ENCODE assay signal across 38 cellular contexts in genomic region chr18:59667488-59667887, GRCh38. TPM values are rescaled to one million over a fixed set of nuclear protein-coding genes. Genes with fewer than 3 reads are reported as not detected.
"Had no signal": no experiment of that assay in that cellular context is flagged by ENCODE, and none has a peak within 500 bp of the region (broad histone marks: within the 10 kb centered on the region; RNA-seq: fewer than 3 reads in every experiment).

No MANE protein-coding gene starts in this region.

- H3K4me3 ChIP-seq: ascending aorta, cardiac muscle cell had no signal

- H3K4me1 Mint-ChIP-seq: activated B cell treated with CpG ODN at 0.5 μM for 24 hours; activated CD4-positive, alpha-beta T cell treated with anti-CD3 and anti-CD28 coated beads, Interleukin-2, amount 10 ng/mL, durations not matched to agents 24 days and 14 days; activated naive CD4-positive, alpha-beta T cell treated with anti-CD3 and anti-CD28 coated beads, Interleukin-2, amount 10 ng/mL, durations not matched to agents 7 days and 5 days; activated naive CD4-positive, alpha-beta T cell treated with anti-CD3 and anti-CD28 coated beads, Interleukin-2, amount 50 U/mL, for 24 hours; activated naive CD8-positive, alpha-beta T cell treated with anti-CD3 and anti-CD28 coated beads, Interleukin-2, amount 10 ng/mL, durations not matched to agents 7 days and 5 days; activated naive CD8-positive, alpha-beta T cell treated with anti-CD3 and anti-CD28 coated beads, Interleukin-2, amount 50 U/mL, for 24 hours; activated T-helper 17 cell treated with anti-CD3 and anti-CD28 coated beads, Interleukin-2, amount 50 U/mL, for 72 hours; central memory CD8-positive, alpha-beta T cell had no signal

- H3K9me3 Mint-ChIP-seq: activated B cell treated with CpG ODN at 0.5 μM for 24 hours; activated CD4-positive, alpha-beta memory T cell treated with anti-CD3 and anti-CD28 coated beads for 36 hours; activated CD4-positive, alpha-beta T cell treated with anti-CD3 and anti-CD28 coated beads, Interleukin-2, amount 10 ng/mL, durations not matched to agents 24 days and 14 days; activated CD8-positive, alpha-beta T cell treated with anti-CD3 and anti-CD28 coated beads for 36 hours; activated naive CD4-positive, alpha-beta T cell treated with anti-CD3 and anti-CD28 coated beads, Interleukin-2, amount 10 ng/mL, durations not matched to agents 7 days and 5 days; activated naive CD4-positive, alpha-beta T cell treated with anti-CD3 and anti-CD28 coated beads, Interleukin-2, amount 50 U/mL, for 24 hours; activated naive CD8-positive, alpha-beta T cell treated with anti-CD3 and anti-CD28 coated beads, Interleukin-2, amount 10 ng/mL, durations not matched to agents 7 days and 5 days; activated naive CD8-positive, alpha-beta T cell treated with anti-CD3 and anti-CD28 coated beads, Interleukin-2, amount 50 U/mL, for 24 hours; activated T-cell treated with anti-CD3 and anti-CD28 coated beads, Interleukin-2, amount 50 U/mL, for 4 hours; activated T-helper 1 cell treated with anti-CD3 and anti-CD28 coated beads, Interleukin-12 subunit alpha, Interleukin-12 subunit beta, Interleukin-2, Interleukin-4 antibody, amounts not matched to agents 30 ng/mL and 10 ng/mL and 1 ng/mL, durations not matched to agents 14 hours and 24 hours and 36 hours; activated T-helper 17 cell treated with anti-CD3 and anti-CD28 coated beads, Interleukin-2, amount 50 U/mL, for 72 hours; T-helper 1 cell treated with Interleukin-12 subunit alpha and Interleukin-12 subunit beta and Interleukin-4 antibody, amounts not matched to agents 30 μg/mL and 1 μg/mL, for 36 hours; T-helper 2 cell treated with Interferon-gamma antibody and Interleukin-4, amounts not matched to agents 5 μg/mL and 100 μg/mL, for 36 hours had no signal

- H3K27me3 ChIP-seq: ascending aorta had no signal

- ATAC-seq: activated CD8-positive, alpha-beta T cell treated with anti-CD3 and anti-CD28 coated beads for 36 hours; activated naive CD8-positive, alpha-beta T cell treated with anti-CD3 and anti-CD28 coated beads, Interleukin-2, amount 50 U/mL, for 24 hours; activated T-cell treated with anti-CD3 and anti-CD28 coated beads, Interleukin-2, amount 50 U/mL, for 4 hours; activated T-cell treated with anti-CD3 and anti-CD28 coated beads, Interleukin-2, amount 50 U/mL, for 72 hours; activated T-helper 17 cell treated with anti-CD3 and anti-CD28 coated beads, Interleukin-2, amount 50 U/mL, for 72 hours had no signal

- H3K4me3 Mint-ChIP-seq: activated B cell treated with CpG ODN at 0.5 μM for 24 hours; activated CD4-positive, alpha-beta memory T cell treated with anti-CD3 and anti-CD28 coated beads for 36 hours; activated CD4-positive, alpha-beta T cell treated with anti-CD3 and anti-CD28 coated beads, Interleukin-2, amount 10 ng/mL, durations not matched to agents 24 days and 14 days; activated CD8-positive, alpha-beta T cell treated with anti-CD3 and anti-CD28 coated beads for 36 hours; activated naive CD4-positive, alpha-beta T cell treated with anti-CD3 and anti-CD28 coated beads, Interleukin-2, amount 10 ng/mL, durations not matched to agents 7 days and 5 days; activated naive CD4-positive, alpha-beta T cell treated with anti-CD3 and anti-CD28 coated beads, Interleukin-2, amount 50 U/mL, for 24 hours; activated naive CD8-positive, alpha-beta T cell; activated naive CD8-positive, alpha-beta T cell treated with anti-CD3 and anti-CD28 coated beads, Interleukin-2, amount 10 ng/mL, durations not matched to agents 7 days and 5 days; activated naive CD8-positive, alpha-beta T cell treated with anti-CD3 and anti-CD28 coated beads, Interleukin-2, amount 50 U/mL, for 24 hours; activated T-cell treated with anti-CD3 and anti-CD28 coated beads, Interleukin-2, amount 50 U/mL, for 4 hours; activated T-cell treated with anti-CD3 and anti-CD28 coated beads, Interleukin-2, amount 50 U/mL, for 72 hours; activated T-helper 1 cell treated with anti-CD3 and anti-CD28 coated beads, Interleukin-12 subunit alpha, Interleukin-12 subunit beta, Interleukin-2, Interleukin-4 antibody, amounts not matched to agents 30 ng/mL and 10 ng/mL and 1 ng/mL, durations not matched to agents 14 hours and 24 hours and 36 hours; activated T-helper 17 cell treated with anti-CD3 and anti-CD28 coated beads, Interleukin-2, amount 50 U/mL, for 72 hours; brain; central memory CD8-positive, alpha-beta T cell; T-helper 1 cell treated with Interleukin-12 subunit alpha and Interleukin-12 subunit beta and Interleukin-4 antibody, amounts not matched to agents 30 μg/mL and 1 μg/mL, for 36 hours; T-helper 2 cell treated with Interferon-gamma antibody and Interleukin-4, amounts not matched to agents 5 μg/mL and 100 μg/mL, for 36 hours had no signal

- H3K4me1 ChIP-seq: ascending aorta had no signal

- H3K36me3 ChIP-seq: ascending aorta, cardiac muscle cell had no signal

- FAIRE-seq: bronchial epithelial cell, TTC549 had no signal

- H3K27ac Mint-ChIP-seq: activated B cell treated with CpG ODN at 0.5 μM for 24 hours; activated CD4-positive, alpha-beta memory T cell treated with anti-CD3 and anti-CD28 coated beads for 36 hours; activated CD4-positive, alpha-beta T cell treated with anti-CD3 and anti-CD28 coated beads, Interleukin-2, amount 10 ng/mL, durations not matched to agents 24 days and 14 days; activated CD8-positive, alpha-beta T cell treated with anti-CD3 and anti-CD28 coated beads for 36 hours; activated naive CD4-positive, alpha-beta T cell treated with anti-CD3 and anti-CD28 coated beads, Interleukin-2, amount 10 ng/mL, durations not matched to agents 7 days and 5 days; activated naive CD4-positive, alpha-beta T cell treated with anti-CD3 and anti-CD28 coated beads, Interleukin-2, amount 50 U/mL, for 24 hours; activated naive CD8-positive, alpha-beta T cell; activated naive CD8-positive, alpha-beta T cell treated with anti-CD3 and anti-CD28 coated beads, Interleukin-2, amount 10 ng/mL, durations not matched to agents 7 days and 5 days; activated naive CD8-positive, alpha-beta T cell treated with anti-CD3 and anti-CD28 coated beads, Interleukin-2, amount 50 U/mL, for 24 hours; activated T-cell treated with anti-CD3 and anti-CD28 coated beads, Interleukin-2, amount 50 U/mL, for 72 hours; activated T-helper 1 cell treated with anti-CD3 and anti-CD28 coated beads, Interleukin-12 subunit alpha, Interleukin-12 subunit beta, Interleukin-2, Interleukin-4 antibody, amounts not matched to agents 30 ng/mL and 10 ng/mL and 1 ng/mL, durations not matched to agents 14 hours and 24 hours and 36 hours; activated T-helper 17 cell treated with anti-CD3 and anti-CD28 coated beads, Interleukin-2, amount 50 U/mL, for 72 hours; brain; T-helper 1 cell treated with Interleukin-12 subunit alpha and Interleukin-12 subunit beta and Interleukin-4 antibody, amounts not matched to agents 30 μg/mL and 1 μg/mL, for 36 hours; T-helper 2 cell treated with Interferon-gamma antibody and Interleukin-4, amounts not matched to agents 5 μg/mL and 100 μg/mL, for 36 hours had no signal

- H3K27ac ChIP-seq: ascending aorta, cardiac muscle cell, VCaP had no signal

- DNase-seq: activated B cell treated with CpG ODN at 0.5 μM for 24 hours; activated CD4-positive, alpha-beta memory T cell treated with anti-CD3 and anti-CD28 coated beads for 36 hours; activated CD4-positive, alpha-beta T cell treated with anti-CD3 and anti-CD28 coated beads for 4 hours; activated CD4-positive, alpha-beta T cell treated with anti-CD3 and anti-CD28 coated beads, Interleukin-2, amount 10 ng/mL, durations not matched to agents 24 days and 14 days; activated CD4-positive, alpha-beta T cell treated with anti-CD3 and anti-CD28 coated beads, Interleukin-2, amount 50 U/mL, for 1 hour; activated CD4-positive, alpha-beta T cell treated with anti-CD3 and anti-CD28 coated beads, Interleukin-2, amount 50 U/mL, for 4 hours; activated CD4-positive, CD25-positive, alpha-beta regulatory T cell treated with anti-CD3 and anti-CD28 coated beads, Interleukin-2, amount 50 U/mL, for 72 hours; activated CD8-positive, alpha-beta memory T cell treated with anti-CD3 and anti-CD28 coated beads, Interleukin-2, amount 50 U/mL, for 4 hours; activated CD8-positive, alpha-beta T cell treated with anti-CD3 and anti-CD28 coated beads for 36 hours; activated gamma-delta T cell; activated naive CD4-positive, alpha-beta T cell treated with anti-CD3 and anti-CD28 coated beads, Interleukin-2, amount 10 ng/mL, durations not matched to agents 7 days and 5 days; activated naive CD4-positive, alpha-beta T cell treated with Interleukin-2 at 50 U/mL for 16 hours; activated naive CD8-positive, alpha-beta T cell treated with anti-CD3 and anti-CD28 coated beads, Interleukin-2, amount 10 ng/mL, durations not matched to agents 7 days and 5 days; activated naive CD8-positive, alpha-beta T cell treated with anti-CD3 and anti-CD28 coated beads, Interleukin-2, amount 50 U/mL, for 24 hours; activated T-cell treated with anti-CD3 and anti-CD28 coated beads for 4 hours; activated T-cell treated with anti-CD3 and anti-CD28 coated beads, Interleukin-2, amount 50 U/mL, for 1 hour; activated T-cell treated with anti-CD3 and anti-CD28 coated beads, Interleukin-2, amount 50 U/mL, for 4 hours; activated T-cell treated with anti-CD3 and anti-CD28 coated beads, Interleukin-2, amount 50 U/mL, for 72 hours; amygdala; anterior cingulate cortex; caudate nucleus; T-helper 1 cell; T-helper 2 cell; T-helper 9 cell had no signal

- H3K27me3 Mint-ChIP-seq: activated CD4-positive, alpha-beta memory T cell treated with anti-CD3 and anti-CD28 coated beads for 36 hours; activated naive CD4-positive, alpha-beta T cell treated with anti-CD3 and anti-CD28 coated beads, Interleukin-2, amount 50 U/mL, for 24 hours; activated naive CD8-positive, alpha-beta T cell treated with anti-CD3 and anti-CD28 coated beads, Interleukin-2, amount 50 U/mL, for 24 hours had no signal

- H3K9me3 ChIP-seq: ascending aorta had no signal

- H3K36me3 Mint-ChIP-seq: activated CD4-positive, alpha-beta memory T cell treated with anti-CD3 and anti-CD28 coated beads for 36 hours; activated naive CD4-positive, alpha-beta T cell treated with anti-CD3 and anti-CD28 coated beads, Interleukin-2, amount 10 ng/mL, durations not matched to agents 7 days and 5 days; activated naive CD4-positive, alpha-beta T cell treated with anti-CD3 and anti-CD28 coated beads, Interleukin-2, amount 50 U/mL, for 24 hours; activated naive CD8-positive, alpha-beta T cell; activated naive CD8-positive, alpha-beta T cell treated with anti-CD3 and anti-CD28 coated beads, Interleukin-2, amount 10 ng/mL, durations not matched to agents 7 days and 5 days; brain had no signal

RNA-seq across cellular contexts. Expression of gene CCBE1, which starts 29.7 kb away (rescaled TPM):
- total RNA-seq: activated CD4-positive, alpha-beta T cell treated with anti-CD3 and anti-CD28 coated beads, Interleukin-2, amount 10 ng/mL, durations not matched to agents 24 days and 14 days; activated CD8-positive, alpha-beta memory T cell treated with anti-CD3 and anti-CD28 coated beads for 36 hours; activated CD8-positive, alpha-beta T cell treated with anti-CD3 and anti-CD28 coated beads for 36 hours; activated naive CD8-positive, alpha-beta T cell treated with anti-CD3 and anti-CD28 coated beads, Interleukin-2, amount 10 ng/mL, durations not matched to agents 7 days and 5 days; activated T-helper 1 cell treated with anti-CD3 and anti-CD28 coated beads, Interleukin-12 subunit alpha, Interleukin-12 subunit beta, Interleukin-2, Interleukin-4 antibody, amounts not matched to agents 30 ng/mL and 10 ng/mL and 1 ng/mL, durations not matched to agents 14 hours and 24 hours and 36 hours had no signal
